In the genomic region with DNA sequence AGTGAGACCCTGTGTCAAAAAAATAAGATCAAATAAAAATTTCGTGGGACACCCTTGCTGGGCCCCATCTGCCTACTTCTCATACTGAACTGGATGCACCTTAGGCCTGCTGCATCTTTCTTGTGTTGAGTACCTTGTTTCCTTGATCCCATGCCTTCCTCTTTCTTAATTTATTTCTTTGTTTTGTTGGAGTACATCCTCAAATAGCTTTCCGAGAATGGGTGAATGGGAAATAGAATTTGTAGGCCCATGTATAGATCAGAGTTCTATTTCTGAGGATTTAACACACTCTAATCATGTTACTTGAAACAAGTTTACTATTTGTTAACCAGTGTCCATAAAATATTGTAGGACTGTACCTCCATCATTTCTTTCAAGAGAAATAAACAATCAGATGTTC, we compare ENCODE assay signal across 25 cellular contexts.
"Had no signal": no experiment of that assay in that cellular context is flagged by ENCODE, and none has a peak within 500 bp of the region (broad histone marks: within the 10 kb centered on the region; RNA-seq: fewer than 3 reads in every experiment).

No MANE protein-coding gene starts in this region.

- DNase-seq: colonic mucosa; cortex of kidney; effector CD8-positive, alpha-beta T cell; effector memory CD8-positive, alpha-beta T cell; endodermal cell; foreskin keratinocyte; glutamatergic neuron; head of caudate nucleus; heart right ventricle; hippocampal formation; left cardiac atrium; left lung; left ventricle myocardium superior; lower lobe of right lung; mesenchymal stem cell; mucosa of descending colon; naive B cell; naive thymus-derived CD8-positive, alpha-beta T cell had no signal

- FAIRE-seq: endometrium, endothelial cell of umbilical vein, frontal cortex, islet of Langerhans, keratinocyte had no signal

- H3K27ac ChIP-seq: colonic mucosa, esophagus muscularis mucosa, foreskin keratinocyte, gastroesophageal sphincter, heart right ventricle, left lung, lower lobe of right lung had no signal

- H3K9me3 ChIP-seq: colonic mucosa, esophagus muscularis mucosa, mucosa of descending colon had no signal

- H3K36me3 ChIP-seq: colonic mucosa, esophagus muscularis mucosa, gastroesophageal sphincter, heart right ventricle, left lung, lower lobe of right lung had no signal

- H3K4me3 ChIP-seq: colonic mucosa, esophagus muscularis mucosa, gastroesophageal sphincter, heart right ventricle, left lung, lower lobe of right lung, mucosa of descending colon had no signal

- H3K27me3 ChIP-seq: colonic mucosa, esophagus muscularis mucosa, foreskin keratinocyte, gastroesophageal sphincter, heart right ventricle, left lung had no signal

- ATAC-seq: effector memory CD8-positive, alpha-beta T cell; foreskin keratinocyte; gastroesophageal sphincter; heart right ventricle; left cardiac atrium; left lung; left ventricle myocardium superior; lower lobe of right lung; mucosa of descending colon; naive thymus-derived CD8-positive, alpha-beta T cell had no signal

- H3K4me1 ChIP-seq: colonic mucosa, esophagus muscularis mucosa, gastroesophageal sphincter, left lung, lower lobe of right lung had no signal
